10 cellular contexts compared by ENCODE assay signal in genomic region chr16:1505912-1506311, GRCh38. TPM values are rescaled to one million over a fixed set of nuclear protein-coding genes. Genes with fewer than 3 reads are reported as not detected.
"Had no signal": no experiment of that assay in that cellular context is flagged by ENCODE, and none has a peak within 500 bp of the region (broad histone marks: within the 10 kb centered on the region; RNA-seq: fewer than 3 reads in every experiment).

No MANE protein-coding gene starts in this region.

- H3K27ac Mint-ChIP-seq: HFFc6 had no signal

- DNase-seq: GM23248, GOT3, H7, HFFc6, IMR-90, KBM-7 had no signal

- H3K9me3 Mint-ChIP-seq: HFFc6 had no signal

- H3K4me3 Mint-ChIP-seq: HFFc6 had no signal

- H3K9me3 ChIP-seq: HAP-1 had no signal

- H2AFZ ChIP-seq: GM23248 had no signal

- H3K27ac ChIP-seq: GM23248 had no signal

- FAIRE-seq: HTR-8/SVneo had no signal

- H3K4me3 ChIP-seq: GM23248, HAP-1 had no signal

- ATAC-seq: HCT116 had no signal

- H3K4me1 ChIP-seq: HAP-1 had no signal

- H3K9ac ChIP-seq: GM23248 had no signal

RNA-seq across cellular contexts. Expression of gene PTX4, which starts 17.2 kb away (rescaled TPM):
- total RNA-seq: GM23248, H4, H7, IMR-90 had no signal
- polyA plus RNA-seq: GM23248 had no signal

RNA-seq across cellular contexts. Expression of gene TMEM204, which starts 27.6 kb away (rescaled TPM):
- total RNA-seq: H4 had no signal
